ENCODE assay signal across 8 cellular contexts in genomic region chr17:51000835-51001638, GRCh38.
DNase-seq lines count a peak whose midpoint lies in the region; ATAC-seq, FAIRE-seq and TF ChIP-seq lines count a peak whose summit lies in the region.

No MANE protein-coding gene starts in this region.

- no peak for TF ChIP-seq POLR2A in K562 (conservative IDR thresholded peaks at IDR 0.05)

- intact Hi-C loops in K562 (cut with micrococcal nuclease): loop anchor here (1.0 to 2.0 kb wide), 2 partner anchors 56 to 152 kb away; partner anchors contain the start of gene NME1

- peaks cover 88% of the 10 kb centered on the region for H3K36me3 ChIP-seq in K562 (ENCODE audit: control insufficient read depth, insufficient read depth, low read length)

- FAIRE-seq in K562 (lab: Jason Lieb, UNC): peak; percentile 51

- TF ChIP-seq EP300 in K562 (IDR thresholded peaks at IDR 0.05; ENCODE audit: low read length): no peak

- no peaks in the 10 kb centered on the region for H3K4me1 ChIP-seq in K562 (replicated peaks in 1 of 2; ENCODE audit: control insufficient read depth in 2 of 2, insufficient read depth in 2 of 2, low read length in 2 of 2)

- ATAC-seq in K562 (peak; percentile 83), GM18861 (IDR thresholded peaks at IDR 0.05; ENCODE audit: unreplicated experiment) (no peak), GM18511 (IDR thresholded peaks at IDR 0.05; ENCODE audit: unreplicated experiment) (no peak)
- ATAC-seq in stimulated activated naive CD8-positive, alpha-beta T cell treated with anti-CD3 and anti-CD28 coated beads, Interleukin-15, Interleukin-2, amounts not matched to agents 100 U/mL and 50 U/mL, for 24 hours: no peak

- POLR2A ChIA-PET in K562 (lab: Yijun Ruan, JAX): interaction anchor here (0.6 to 0.9 kb wide), 3 partner anchors 119 to 159 kb away, joined by 3 read pairs; partner anchors contain the start of genes NME1 and SPAG9

- TF ChIP-seq CTCF in K562 (IDR thresholded peaks at IDR 0.05 in 2 of 3, conservative IDR thresholded peaks at IDR 0.05 in 1 of 3; ENCODE audit: insufficient read depth in 2 of 3, low read depth in 1 of 3, low read length in 3 of 3): peak in 2 of 3 experiments; percentile 11 to 63; a peak in 3 of 6 replicates

- peak; percentile 34 for DNase-seq in DMS153 treated with DMSO at 0.1 percent for 48 hours (lab: John Stamatoyannopoulos, UW; ENCODE audit: unreplicated experiment)
- peak; percentile 35 for DNase-seq in HPDE6-E6E7 (ENCODE audit: extremely low spot score)
- DNase-seq in NCI-H748 (lab: John Stamatoyannopoulos, UW; ENCODE audit: unreplicated experiment): peak; percentile 56
- DNase-seq in K562 (ENCODE audit: extremely low read depth in 1 of 4, low spot score in 3 of 4): peak in 2 of 4 experiments; percentile 23 to 59
- DNase-seq in iPS DF 4.7 (ENCODE audit: extremely low read depth, low spot score): peak; percentile 33
- peak; percentile 6 for DNase-seq in stimulated activated naive CD8-positive, alpha-beta T cell treated with anti-CD3 and anti-CD28 coated beads, Interleukin-15, Interleukin-2, amounts not matched to agents 100 U/mL and 50 U/mL, for 24 hours

- in situ Hi-C loops in K562 (cut with MboI): loop anchor here (5.0 kb wide), 1 partner anchor 146 kb away; no protein-coding TSS in a partner anchor

- H3K27ac ChIP-seq in K562 (ENCODE audit: extremely low read depth, low read depth, low read length): no peak overlapping the region

- no peak overlapping the region for H2AFZ ChIP-seq in K562 (ENCODE audit: low read depth, low read length)

- 95% methylated on average over 1 of the region's 1 CpG for WGBS in K562 (ENCODE audit: insufficient coverage, low coverage, missing lambda C conversion rate)

- no peaks in the 10 kb centered on the region for H3K9me3 ChIP-seq in K562 (replicated peaks; ENCODE audit: control insufficient read depth, insufficient read depth, low read depth, low read length)

- no peaks in the 10 kb centered on the region for H3K9me1 ChIP-seq in K562 (ENCODE audit: control insufficient read depth, insufficient read depth, low read length)

- H4K20me1 ChIP-seq in K562 (replicated peaks; ENCODE audit: control insufficient read depth, insufficient read depth, low read length): no peaks in the 10 kb centered on the region

- no peaks in the 10 kb centered on the region for H3K79me2 ChIP-seq in K562 (ENCODE audit: control insufficient read depth, insufficient read depth, low read length)

- no peak overlapping the region for H3K9ac ChIP-seq in K562 (ENCODE audit: insufficient read depth in 1 of 2, low read depth in 2 of 2, low read length in 2 of 2)

- no peak overlapping the region for H3K4me3 ChIP-seq in K562

- no peaks in the 10 kb centered on the region for H3K27me3 ChIP-seq in K562 (ENCODE audit: control insufficient read depth in 2 of 2, insufficient read depth in 2 of 2, low read length in 2 of 2)

- no TSS peak for BruUV-seq in K562 (replicated peaks; lab: Mats Ljungman, UMichigan)

- H3K4me2 ChIP-seq in K562 (ENCODE audit: insufficient read depth, low read length): no peak overlapping the region

- CTCF ChIA-PET in K562 (lab: Yijun Ruan, JAX; ENCODE audit: low intra/inter-chr PET ratio): interaction anchor here (0.9 to 3.4 kb wide), 2 partner anchors 152 to 165 kb away, joined by 4 to 31 read pairs; partner anchors contain the start of genes NME1 and NME2

- peak; percentile 72 to 78 for TF ChIP-seq RAD21 in K562 (CRISPR knock-in tag; conservative IDR thresholded peaks at IDR 0.05 in 1 of 2, IDR thresholded peaks at IDR 0.05 in 1 of 2)

TF ChIP-seq in K562, 482 proteins besides CTCF, POLR2A, EP300 and RAD21 (continues in another document):
- TF ChIP-seq, protein P1, sequence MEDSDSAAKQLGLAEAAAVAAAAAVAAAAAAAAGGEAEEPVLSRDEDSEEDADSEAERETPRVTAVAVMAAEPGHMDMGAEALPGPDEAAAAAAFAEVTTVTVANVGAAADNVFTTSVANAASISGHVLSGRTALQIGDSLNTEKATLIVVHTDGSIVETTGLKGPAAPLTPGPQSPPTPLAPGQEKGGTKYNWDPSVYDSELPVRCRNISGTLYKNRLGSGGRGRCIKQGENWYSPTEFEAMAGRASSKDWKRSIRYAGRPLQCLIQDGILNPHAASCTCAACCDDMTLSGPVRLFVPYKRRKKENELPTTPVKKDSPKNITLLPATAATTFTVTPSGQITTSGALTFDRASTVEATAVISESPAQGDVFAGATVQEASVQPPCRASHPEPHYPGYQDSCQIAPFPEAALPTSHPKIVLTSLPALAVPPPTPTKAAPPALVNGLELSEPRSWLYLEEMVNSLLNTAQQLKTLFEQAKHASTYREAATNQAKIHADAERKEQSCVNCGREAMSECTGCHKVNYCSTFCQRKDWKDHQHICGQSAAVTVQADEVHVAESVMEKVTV (CRISPR knock-in tag; IDR thresholded peaks at IDR 0.05): peak; percentile 61; the same call in 1 of the 2 replicates
- TF ChIP-seq EP400 (IDR thresholded peaks at IDR 0.05): 0 out of 2 replicates have a peak, but pooled peaks have one; percentile 32
- TF ChIP-seq NR2C1 (IDR thresholded peaks at IDR 0.05): no peak
- TF ChIP-seq NR2C1 (tag; IDR thresholded peaks at IDR 0.05): no peak
- TF ChIP-seq POLR2H (tag; IDR thresholded peaks at IDR 0.05; ENCODE audit: low read depth): peak; percentile 27; the same call in 1 of the 2 replicates
- peak; percentile 35; the same call in 1 of the 2 replicates for TF ChIP-seq ATF3 (IDR thresholded peaks at IDR 0.05)
- no peak for TF ChIP-seq ATF3 (CRISPR knock-in tag; conservative IDR thresholded peaks at IDR 0.05)
- no peak for TF ChIP-seq KLF10 (CRISPR knock-in tag; IDR thresholded peaks at IDR 0.05)
- TF ChIP-seq ZNF592 (IDR thresholded peaks at IDR 0.05): no peak
- no peak for TF ChIP-seq HEY1 (CRISPR knock-in tag; IDR thresholded peaks at IDR 0.05; ENCODE audit: borderline replicate concordance)
- no peak for TF ChIP-seq SMARCC2 (IDR thresholded peaks at IDR 0.05; ENCODE audit: low read depth)
- TF ChIP-seq HNRNPK (IDR thresholded peaks at IDR 0.05; ENCODE audit: low read depth, low read length, poor library complexity, severe bottlenecking): no peak
- TF ChIP-seq GATAD2B (IDR thresholded peaks at IDR 0.05; ENCODE audit: borderline replicate concordance): no peak
- TF ChIP-seq MTF1 (CRISPR knock-in tag; IDR thresholded peaks at IDR 0.05; ENCODE audit: borderline replicate concordance): no peak
- TF ChIP-seq ELF2 (CRISPR knock-in tag; IDR thresholded peaks at IDR 0.05): no peak
- no peak for TF ChIP-seq FIP1L1 (IDR thresholded peaks at IDR 0.05; ENCODE audit: low read depth, low read length, poor library complexity, severe bottlenecking)
- TF ChIP-seq SLC30A9 (CRISPR knock-in tag; IDR thresholded peaks at IDR 0.05): no peak
